ENCODE assay signal across 8 cellular contexts in genomic region chr9:137406876-137407589, GRCh38. TPM values are rescaled to one million over a fixed set of nuclear protein-coding genes. Genes with fewer than 3 reads are reported as not detected.
DNase-seq lines count a peak whose midpoint lies in the region; ATAC-seq and TF ChIP-seq lines count a peak whose summit lies in the region.

No MANE protein-coding gene starts in this region.

- peaks cover 61% of the 10 kb centered on the region for H3K27me3 Mint-ChIP-seq in dendritic cell treated with granulocyte-macrophage colony-stimulating factor and Interleukin-4, amounts not matched to agents 40 ng/mL and 50 ng/mL, for 4 days

- no peak overlapping the region for H3K4me3 ChIP-seq in MG63
- peak overlapping the region; percentile 25 to 48 (median 31) for H3K4me3 ChIP-seq in right lobe of liver

- no peak overlapping the region for H3K27ac ChIP-seq in right lobe of liver

- in situ Hi-C loops in G401 (cut with HindIII; ENCODE audit: low sequenced_read_pairs) = no loop called here

- peak; percentile 86 to 94 (median 90) for ATAC-seq in right lobe of liver
- ATAC-seq in GM19455 (IDR thresholded peaks at IDR 0.05; ENCODE audit: unreplicated experiment) = no peak
- ATAC-seq in GM21717 (IDR thresholded peaks at IDR 0.05; ENCODE audit: unreplicated experiment) = no peak

- DNase-seq in G401 (ENCODE audit: low spot score) (peak; percentile 25), MG63 (peak; percentile 31), right lobe of liver (peak; percentile 65 to 78 (median 69))
- DNase-seq in activated CD4-positive, alpha-beta T cell treated with anti-CD3 and anti-CD28 coated beads, Interleukin-2, amount 50 U/mL, for 1 hour = peak; percentile 64
- DNase-seq in stimulated activated CD4-positive, alpha-beta T cell treated with anti-CD3 and anti-CD28 coated beads, Interleukin-4, amount 100 ng/mL, for 48 hours (ENCODE audit: low read depth in 2 of 2) = peak; percentile 53 to 66

- 0% methylated on average over 11 of the region's 63 CpGs for WGBS in right lobe of liver (ENCODE audit: insufficient coverage, low coverage, low lambda C conversion rate, missing lambda C conversion rate)

- peaks cover 28% of the 10 kb centered on the region for H3K4me1 Mint-ChIP-seq in dendritic cell treated with granulocyte-macrophage colony-stimulating factor and Interleukin-4, amounts not matched to agents 40 ng/mL and 50 ng/mL, for 4 days (ENCODE audit: low read depth)

- peak; percentile 75 to 86 (median 83) for TF ChIP-seq CTCF in right lobe of liver (IDR thresholded peaks at IDR 0.05)

- no peaks in the 10 kb centered on the region for H3K36me3 ChIP-seq in MG63
- H3K36me3 ChIP-seq in right lobe of liver = no peaks in the 10 kb centered on the region

- H3K27me3 ChIP-seq in MG63 (no peaks in the 10 kb centered on the region), right lobe of liver (no peaks in the 10 kb centered on the region)

- peak overlapping the region; percentile 25 for H3K27ac Mint-ChIP-seq in dendritic cell treated with granulocyte-macrophage colony-stimulating factor and Interleukin-4, amounts not matched to agents 40 ng/mL and 50 ng/mL, for 4 days

- peaks cover 0 to 12% (median 5%) of the 10 kb centered on the region in 4 donors for H3K4me1 ChIP-seq in right lobe of liver

- H3K36me3 Mint-ChIP-seq in dendritic cell treated with granulocyte-macrophage colony-stimulating factor and Interleukin-4, amounts not matched to agents 40 ng/mL and 50 ng/mL, for 4 days (ENCODE audit: low read depth) = peaks cover 23% of the 10 kb centered on the region

- no peaks in the 10 kb centered on the region for H3K9me3 ChIP-seq in MG63
- no peaks in the 10 kb centered on the region for H3K9me3 ChIP-seq in right lobe of liver

- H3K4me3 Mint-ChIP-seq in dendritic cell treated with granulocyte-macrophage colony-stimulating factor and Interleukin-4, amounts not matched to agents 40 ng/mL and 50 ng/mL, for 4 days = peak overlapping the region; percentile 37

- TF ChIP-seq POLR2A in right lobe of liver (IDR thresholded peaks at IDR 0.05) = no peak

- intact Hi-C loops in dendritic cell treated with granulocyte-macrophage colony-stimulating factor and Interleukin-4, amounts not matched to agents 40 ng/mL and 50 ng/mL, for 4 days (cut with micrococcal nuclease) = loop anchor here (2.0 kb wide), 1 partner anchor 112 kb away; no protein-coding TSS in a partner anchor
- intact Hi-C loops in right lobe of liver (cut with DNase I) = loop anchor here (5.0 to 10.0 kb wide), 2 partner anchors 102 to 110 kb away; partner anchors contain the start of gene NRARP (in 1 of the 2)

- peaks cover 12% of the 10 kb centered on the region for H3K9me3 Mint-ChIP-seq in dendritic cell treated with granulocyte-macrophage colony-stimulating factor and Interleukin-4, amounts not matched to agents 40 ng/mL and 50 ng/mL, for 4 days

RNA-seq across cellular contexts. Expression of gene EXD3, which starts 15.9 kb away (rescaled TPM):
- 4.8 and 7.9 TPM in 2 replicates for total RNA-seq in G401 (2014; rRNA removed; shearing (Covaris generic))
- 1.2 TPM in 2 replicates for total RNA-seq in MG63 (2014; rRNA removed; shearing (Covaris generic); ENCODE audit: low replicate concordance)
- 10 to 100 TPM in 3 of 6 experiments, 1 to 10 TPM in 3; 3.3 to 14.4 (median 10.6) TPM for total RNA-seq in right lobe of liver

RNA-seq across cellular contexts. Expression of gene NOXA1, which starts 16.2 kb away (rescaled TPM):
- 0.18 TPM in 1 of 2 replicates, not detected in the other for total RNA-seq in G401 (2014; rRNA removed; shearing (Covaris generic))
- not detected in 2 replicates for total RNA-seq in MG63 (2014; rRNA removed; shearing (Covaris generic); ENCODE audit: low replicate concordance)
- 1 to 10 TPM; 4.7 to 8.0 (median 5.7) TPM for total RNA-seq in right lobe of liver

RNA-seq across cellular contexts. Expression of gene ENTPD8, which starts 34.1 kb away (rescaled TPM):
- 1.6 and 1.9 TPM in 2 replicates for total RNA-seq in G401 (2014; rRNA removed; shearing (Covaris generic))
- total RNA-seq in MG63 (2014; rRNA removed; shearing (Covaris generic); ENCODE audit: low replicate concordance) = not detected in 2 replicates
- 10 to 100 TPM in 2 of 6 experiments, 1 to 10 TPM in 4; 3.3 to 11.5 (median 7.5) TPM for total RNA-seq in right lobe of liver

RNA-seq across cellular contexts. Expression of gene NSMF, which starts 52.1 kb away (rescaled TPM):
- 76.9 and 96.6 TPM in 2 replicates for total RNA-seq in G401 (2014; rRNA removed; shearing (Covaris generic))
- total RNA-seq in MG63 (2014; rRNA removed; shearing (Covaris generic); ENCODE audit: low replicate concordance) = 21.7 and 29.1 TPM in 2 replicates
- 10 to 100 TPM; 15.6 to 55.4 (median 20.1) TPM for total RNA-seq in right lobe of liver

Comparison
In these comparisons a context has a peak if more than half of its experiments do, and no peak if none do; other contexts are left out.
1. ATAC-seq: peak in right lobe of liver (4 of 4); none in GM19455 (single experiment) and GM21717 (single experiment).
2. Peak in every context shown above with its lines, with median percentiles within 50 percentile points of each other: DNase-seq.